In genomic region chr5:143890475-143890874, GRCh38 we compare ENCODE assay signal across 19 cellular contexts.
DNase-seq lines count a peak whose midpoint lies in the region; ATAC-seq and TF ChIP-seq lines count a peak whose summit lies in the region.
"Had no signal": no experiment of that assay in that cellular context is flagged by ENCODE, and none has a peak within 500 bp of the region (broad histone marks: within the 10 kb centered on the region; RNA-seq: fewer than 3 reads in every experiment).

No MANE protein-coding gene starts in this region.

- no peak for TF ChIP-seq POLR2A in breast epithelium (IDR thresholded peaks at IDR 0.05)

- H3K4me3 Mint-ChIP-seq in MCF 10A (ENCODE audit: unreplicated experiment) (no peak overlapping the region), endodermal cell (no peak overlapping the region)
- H3K4me3 Mint-ChIP-seq in stimulated activated naive CD8-positive, alpha-beta T cell treated with anti-CD3 and anti-CD28 coated beads, Interleukin-15, amount 100 ng/mL, for 72 hours, result no peak overlapping the region
- H3K4me3 Mint-ChIP-seq: activated naive CD4-positive, alpha-beta T cell treated with anti-CD3 and anti-CD28 coated beads for 36 hours; naive thymus-derived CD4-positive, alpha-beta T cell; stimulated activated naive CD8-positive, alpha-beta T cell treated with anti-CD3 and anti-CD28 coated beads, Interleukin-15, Interleukin-2, amounts not matched to agents 100 ng/mL and 50 ng/mL, for 24 hours had no signal

- intact Hi-C loops in MCF 10A (cut with micrococcal nuclease), result no loop called here
- intact Hi-C loops in breast epithelium (cut with DNase I; ENCODE audit: low total_unique reads), result no loop called here

- H4K20me1 ChIP-seq in Karpas-422 (ENCODE audit: insufficient read depth, low read depth, low read length), result no peaks in the 10 kb centered on the region

- H3K36me3 Mint-ChIP-seq in MCF 10A (ENCODE audit: insufficient read depth, unreplicated experiment), result no peaks in the 10 kb centered on the region
- H3K36me3 Mint-ChIP-seq in endodermal cell (ENCODE audit: low read depth), result no peaks in the 10 kb centered on the region
- H3K36me3 Mint-ChIP-seq: naive thymus-derived CD4-positive, alpha-beta T cell had no signal

- H3K9me2 ChIP-seq in Karpas-422 (replicated peaks; ENCODE audit: insufficient read depth, low read length), result no peaks in the 10 kb centered on the region

- H3K9me3 ChIP-seq in breast epithelium (no peaks in the 10 kb centered on the region), endodermal cell (ENCODE audit: control insufficient read depth, low read length) (no peaks in the 10 kb centered on the region), Karpas-422 (ENCODE audit: low read length) (no peaks in the 10 kb centered on the region)
- H3K9me3 ChIP-seq: Caco-2, prostate gland had no signal

- no peaks in the 10 kb centered on the region for H3K36me3 ChIP-seq in breast epithelium
- H3K36me3 ChIP-seq in endodermal cell (ENCODE audit: control insufficient read depth, insufficient read depth, low read length), result no peaks in the 10 kb centered on the region
- H3K36me3 ChIP-seq in Karpas-422 (ENCODE audit: insufficient read depth, low read length), result no peaks in the 10 kb centered on the region
- H3K36me3 ChIP-seq: prostate gland had no signal

- H3K9ac ChIP-seq in endodermal cell (ENCODE audit: extremely low read depth, low read length, poor library complexity, severe bottlenecking) (no peak overlapping the region), Karpas-422 (ENCODE audit: low read length) (no peak overlapping the region)

- H3K4me1 Mint-ChIP-seq in MCF 10A (ENCODE audit: insufficient read depth, unreplicated experiment) (peaks cover 51% of the 10 kb centered on the region), endodermal cell (peaks cover 4% of the 10 kb centered on the region)
- H3K4me1 Mint-ChIP-seq in stimulated activated naive CD8-positive, alpha-beta T cell treated with anti-CD3 and anti-CD28 coated beads, Interleukin-15, amount 100 ng/mL, for 72 hours, result no peaks in the 10 kb centered on the region
- H3K4me1 Mint-ChIP-seq: naive thymus-derived CD4-positive, alpha-beta T cell had no signal

- no peak for TF ChIP-seq CTCF in MCF 10A (IDR thresholded peaks at IDR 0.05; ENCODE audit: unreplicated experiment)
- no peak for TF ChIP-seq CTCF in breast epithelium (IDR thresholded peaks at IDR 0.05)
- TF ChIP-seq CTCF in endodermal cell (conservative IDR thresholded peaks at IDR 0.05), result no peak

- DNase-seq in MCF 10A (ENCODE audit: unreplicated experiment) (no peak), breast epithelium (ENCODE audit: low spot score in 2 of 2) (no peak), NCI-H510A treated with DMSO at 0.1 percent for 48 hours (lab: John Stamatoyannopoulos, UW) (peak; percentile 69), epithelial cell of prostate (ENCODE audit: low read depth, low spot score) (no peak), endodermal cell (no peak), Karpas-422 (no peak)
- no peak for DNase-seq in stimulated activated naive CD8-positive, alpha-beta T cell treated with anti-CD3 and anti-CD28 coated beads, Interleukin-15, amount 100 ng/mL, for 72 hours
- DNase-seq: activated CD4-positive, CD25-positive, alpha-beta regulatory T cell treated with anti-CD3 and anti-CD28 coated beads, Interleukin-2, amount 50 U/mL, for 72 hours; activated CD8-positive, alpha-beta memory T cell treated with anti-CD3 and anti-CD28 coated beads, Interleukin-2, amount 50 U/mL, for 4 hours; activated naive CD4-positive, alpha-beta T cell treated with anti-CD3 and anti-CD28 coated beads for 36 hours; Caco-2; hypothalamus; naive thymus-derived CD4-positive, alpha-beta T cell; Right ventricle myocardium superior; T-helper 2 cell had no signal

- H3K4me2 ChIP-seq in Karpas-422 (ENCODE audit: low read depth, low read length, poor library complexity, severe bottlenecking), result no peak overlapping the region

- H3K27ac ChIP-seq in breast epithelium (no peak overlapping the region), epithelial cell of prostate (peak overlapping the region; percentile 44), endodermal cell (ENCODE audit: low read depth, low read length) (no peak overlapping the region), Karpas-422 (ENCODE audit: low read length) (no peak overlapping the region)
- H3K27ac ChIP-seq: prostate gland had no signal

- H3K27me3 Mint-ChIP-seq in MCF 10A (ENCODE audit: insufficient read depth, unreplicated experiment) (no peaks in the 10 kb centered on the region), endodermal cell (ENCODE audit: insufficient read depth) (no peaks in the 10 kb centered on the region)
- no peaks in the 10 kb centered on the region for H3K27me3 Mint-ChIP-seq in stimulated activated naive CD8-positive, alpha-beta T cell treated with anti-CD3 and anti-CD28 coated beads, Interleukin-15, amount 100 ng/mL, for 72 hours

- H3K79me2 ChIP-seq in Karpas-422 (ENCODE audit: low read length), result no peaks in the 10 kb centered on the region

- CTCF ChIA-PET in MCF 10A (lab: Yijun Ruan, JAX), result interaction anchor here (0.6 to 2.2 kb wide), 10 partner anchors 10 to 967 kb away, joined by 3 to 15 read pairs (median 4); no protein-coding TSS in a partner anchor

- POLR2A ChIA-PET in MCF 10A (lab: Yijun Ruan, JAX), result interaction anchor here (0.9 to 5.7 kb wide), 10 partner anchors 15 to 403 kb away, joined by 3 to 52 read pairs (median 4); no protein-coding TSS in a partner anchor

- WGBS in endodermal cell (ENCODE audit: insufficient coverage in 1 of 2, insufficient read length in 1 of 2), 2 experiments, result 92 to 100% methylated on average over 1 to 3 of the region's 3 CpGs

- no peak for ATAC-seq in stimulated activated naive CD8-positive, alpha-beta T cell treated with anti-CD3 and anti-CD28 coated beads, Interleukin-15, amount 100 ng/mL, for 72 hours
- ATAC-seq in GM18498 (IDR thresholded peaks at IDR 0.05; ENCODE audit: unreplicated experiment), result no peak
- ATAC-seq: HCT116; naive thymus-derived CD4-positive, alpha-beta T cell had no signal

- no peak overlapping the region for H3K4me3 ChIP-seq in breast epithelium
- H3K4me3 ChIP-seq in endodermal cell (ENCODE audit: low read length), result no peak overlapping the region
- H3K4me3 ChIP-seq in Karpas-422 (ENCODE audit: low read length), result no peak overlapping the region
- H3K4me3 ChIP-seq: prostate gland had no signal

- H3K9me3 Mint-ChIP-seq in MCF 10A (ENCODE audit: unreplicated experiment) (no peaks in the 10 kb centered on the region), endodermal cell (no peaks in the 10 kb centered on the region)
- H3K9me3 Mint-ChIP-seq in stimulated activated naive CD8-positive, alpha-beta T cell treated with anti-CD3 and anti-CD28 coated beads, Interleukin-15, amount 100 ng/mL, for 72 hours, result no peaks in the 10 kb centered on the region
- H3K9me3 Mint-ChIP-seq: activated naive CD4-positive, alpha-beta T cell treated with anti-CD3 and anti-CD28 coated beads for 36 hours; naive thymus-derived CD4-positive, alpha-beta T cell; stimulated activated naive CD8-positive, alpha-beta T cell treated with anti-CD3 and anti-CD28 coated beads, Interleukin-15, Interleukin-2, amounts not matched to agents 100 ng/mL and 50 ng/mL, for 24 hours had no signal

- no TSS peak for BruUV-seq in MCF 10A (replicated peaks; lab: Mats Ljungman, UMichigan)

- no peak overlapping the region for H2AFZ ChIP-seq in Karpas-422 (ENCODE audit: low read length)

- H3K4me1 ChIP-seq in breast epithelium (no peaks in the 10 kb centered on the region), endodermal cell (ENCODE audit: control insufficient read depth, insufficient read depth, low read length) (no peaks in the 10 kb centered on the region), Karpas-422 (ENCODE audit: low read length) (no peaks in the 10 kb centered on the region)
- H3K4me1 ChIP-seq: Caco-2, prostate gland had no signal

- H3K27me3 ChIP-seq in breast epithelium, result no peaks in the 10 kb centered on the region
- H3K27me3 ChIP-seq in endodermal cell (ENCODE audit: control insufficient read depth, insufficient read depth, low read length, poor library complexity, severe bottlenecking), result no peaks in the 10 kb centered on the region
- no peaks in the 10 kb centered on the region for H3K27me3 ChIP-seq in Karpas-422 (ENCODE audit: low read length)

- H3K27ac Mint-ChIP-seq in MCF 10A (ENCODE audit: low read depth, unreplicated experiment) (peak overlapping the region; percentile 17), endodermal cell (no peak overlapping the region)
- H3K27ac Mint-ChIP-seq in stimulated activated naive CD8-positive, alpha-beta T cell treated with anti-CD3 and anti-CD28 coated beads, Interleukin-15, amount 100 ng/mL, for 72 hours, result no peak overlapping the region
- H3K27ac Mint-ChIP-seq: activated naive CD4-positive, alpha-beta T cell treated with anti-CD3 and anti-CD28 coated beads for 36 hours; naive thymus-derived CD4-positive, alpha-beta T cell; stimulated activated naive CD8-positive, alpha-beta T cell treated with anti-CD3 and anti-CD28 coated beads, Interleukin-15, Interleukin-2, amounts not matched to agents 100 ng/mL and 50 ng/mL, for 24 hours had no signal
